In the genomic region with DNA sequence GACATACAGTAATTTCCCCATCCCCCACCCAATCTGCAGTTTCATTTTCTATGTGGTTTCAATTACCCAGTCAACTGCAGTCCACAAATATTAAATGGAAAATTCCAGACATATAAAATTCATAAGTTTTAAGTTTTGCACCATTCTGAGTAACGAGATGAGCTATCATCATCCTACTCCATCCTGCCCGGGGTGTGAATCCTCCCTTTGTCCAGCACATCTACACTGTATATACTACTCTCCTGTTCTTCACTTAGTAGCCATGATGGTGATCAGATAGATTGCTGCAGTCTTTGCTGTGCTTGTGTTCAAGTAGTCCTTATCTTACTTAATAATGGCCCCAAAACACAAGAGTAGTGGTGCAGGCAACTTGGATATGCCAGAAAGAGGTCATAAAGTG, we compare ENCODE assay signal across 22 cellular contexts. TPM values are rescaled to one million over a fixed set of nuclear protein-coding genes. Genes with fewer than 3 reads are reported as not detected.
DNase-seq lines count a peak whose midpoint lies in the region; ATAC-seq and TF ChIP-seq lines count a peak whose summit lies in the region.
"Had no signal": no experiment of that assay in that cellular context is flagged by ENCODE, and none has a peak within 500 bp of the region (broad histone marks: within the 10 kb centered on the region; RNA-seq: fewer than 3 reads in every experiment).

No MANE protein-coding gene starts in this region.

- H3K4me3 Mint-ChIP-seq in T-cell, result no peak overlapping the region
- no peak overlapping the region for H3K4me3 Mint-ChIP-seq in stimulated activated naive B cell treated with anti-CD40 and anti-IgM and Interleukin-4, amounts not matched to agents 10 μg/mL and 1 μg/mL and 100 μg/mL, for 72 hours

- H3K27me3 Mint-ChIP-seq in T-cell, result no peaks in the 10 kb centered on the region
- no peaks in the 10 kb centered on the region for H3K27me3 Mint-ChIP-seq in stimulated activated naive B cell treated with anti-CD40 and anti-IgM and Interleukin-4, amounts not matched to agents 10 μg/mL and 1 μg/mL and 100 μg/mL, for 72 hours

- TF ChIP-seq CTCF in BE2C (IDR thresholded peaks at IDR 0.05; ENCODE audit: low read depth, low read length), result no peak

- H3K4me3 ChIP-seq in BE2C (ENCODE audit: low read depth, low read length), result no peak overlapping the region
- H3K4me3 ChIP-seq: esophagus squamous epithelium, SJSA1, skin epidermis, stomach, transverse colon had no signal

- H3K4me1 ChIP-seq in BE2C, result no peaks in the 10 kb centered on the region
- H3K4me1 ChIP-seq: SJSA1, transverse colon had no signal

- H3K36me3 ChIP-seq in BE2C, result peaks cover 5% of the 10 kb centered on the region
- H3K36me3 ChIP-seq: transverse colon had no signal

- peak overlapping the region; percentile 21 to 59 for H3K27ac Mint-ChIP-seq in T-cell
- peak overlapping the region; percentile 76 to 84 for H3K27ac Mint-ChIP-seq in activated naive CD4-positive, alpha-beta T cell treated with anti-CD3 and anti-CD28 coated beads, Interleukin-2, amount 50 U/mL, for 72 hours
- H3K27ac Mint-ChIP-seq in stimulated activated naive B cell treated with anti-CD40 and anti-IgM and Interleukin-4, amounts not matched to agents 10 μg/mL and 1 μg/mL and 100 μg/mL, for 72 hours, result peak overlapping the region; percentile 63

- no peaks in the 10 kb centered on the region for H3K9me3 ChIP-seq in BE2C
- H3K9me3 ChIP-seq: esophagus squamous epithelium, SJSA1, stomach, transverse colon had no signal

- peak; percentile 11 for DNase-seq in activated naive CD4-positive, alpha-beta T cell treated with Interleukin-2 at 50 U/mL for 16 hours
- no peak for DNase-seq in activated naive CD4-positive, alpha-beta T cell treated with anti-CD3 and anti-CD28 coated beads, Interleukin-2, amount 50 U/mL, for 16 hours
- DNase-seq in T-cell, result no peak
- no peak for DNase-seq in activated naive CD4-positive, alpha-beta T cell treated with anti-CD3 and anti-CD28 coated beads, Interleukin-2, amount 50 U/mL, for 72 hours (ENCODE audit: low spot score in 2 of 2)
- DNase-seq in stimulated activated naive B cell treated with anti-CD40 and anti-IgM and Interleukin-4, amounts not matched to agents 10 μg/mL and 1 μg/mL and 100 μg/mL, for 72 hours, result no peak
- DNase-seq in BE2C, result no peak
- no peak for DNase-seq in mucosa of gallbladder (ENCODE audit: low spot score)
- DNase-seq: activated CD4-positive, alpha-beta T cell treated with anti-CD3 and anti-CD28 coated beads, Interleukin-2, amount 50 U/mL, for 48 hours; amygdala; C1 segment of cervical spinal cord; cortex of kidney; esophagus squamous epithelium; mesenchymal stem cell; NCI-H1092 treated with DMSO at 0.1 percent for 48 hours; NCI-H187 treated with DMSO at 0.1 percent for 48 hours; NCI-H526 treated with DMSO at 0.1 percent for 48 hours; stimulated activated CD4-positive, alpha-beta T cell treated with anti-CD3 and anti-CD28 coated beads, Interleukin-2, amount 100 ng/mL, for 24 hours; stomach; transverse colon had no signal

- ATAC-seq in T-cell (replicated peaks in 1 of 4) (no peak), GM18909 (IDR thresholded peaks at IDR 0.05; ENCODE audit: poor library complexity, unreplicated experiment) (no peak)
- ATAC-seq in activated naive CD4-positive, alpha-beta T cell treated with anti-CD3 and anti-CD28 coated beads, Interleukin-2, amount 50 U/mL, for 72 hours, result peak; percentile 23 to 40
- ATAC-seq in stimulated activated naive B cell treated with anti-CD40 and anti-IgM and Interleukin-4, amounts not matched to agents 10 μg/mL and 1 μg/mL and 100 μg/mL, for 72 hours (replicated peaks), result no peak

- H3K27me3 ChIP-seq in BE2C, result no peaks in the 10 kb centered on the region
- H3K27me3 ChIP-seq: esophagus squamous epithelium, SJSA1, stomach, transverse colon had no signal

- peaks cover 17% of the 10 kb centered on the region for H3K36me3 Mint-ChIP-seq in T-cell
- H3K36me3 Mint-ChIP-seq in activated naive CD4-positive, alpha-beta T cell treated with anti-CD3 and anti-CD28 coated beads, Interleukin-2, amount 50 U/mL, for 72 hours, result peaks cover 4 to 14% of the 10 kb centered on the region in 2 donors
- peaks cover 8 to 26% of the 10 kb centered on the region in 2 donors for H3K36me3 Mint-ChIP-seq in stimulated activated naive B cell treated with anti-CD40 and anti-IgM and Interleukin-4, amounts not matched to agents 10 μg/mL and 1 μg/mL and 100 μg/mL, for 72 hours

- POLR2A ChIA-PET in T-cell (lab: Charles Lee), result interaction anchor here in 1 of 2 donors (0.5 kb wide), 1 partner anchor 1614 kb away, joined by 6 read pairs; no protein-coding TSS in a partner anchor

- H3K9me3 Mint-ChIP-seq in T-cell, result no peaks in the 10 kb centered on the region
- no peaks in the 10 kb centered on the region for H3K9me3 Mint-ChIP-seq in activated naive CD4-positive, alpha-beta T cell treated with anti-CD3 and anti-CD28 coated beads, Interleukin-2, amount 50 U/mL, for 72 hours
- no peaks in the 10 kb centered on the region for H3K9me3 Mint-ChIP-seq in stimulated activated naive B cell treated with anti-CD40 and anti-IgM and Interleukin-4, amounts not matched to agents 10 μg/mL and 1 μg/mL and 100 μg/mL, for 72 hours

- peaks cover 7 to 17% (median 13%) of the 10 kb centered on the region in 3 donors for H3K4me1 Mint-ChIP-seq in T-cell
- H3K4me1 Mint-ChIP-seq in stimulated activated naive B cell treated with anti-CD40 and anti-IgM and Interleukin-4, amounts not matched to agents 10 μg/mL and 1 μg/mL and 100 μg/mL, for 72 hours, result peaks cover 10 to 13% of the 10 kb centered on the region in 2 donors

- CTCF ChIA-PET in T-cell (lab: Charles Lee), result interaction anchor here (0.5 to 8.6 kb wide), 5 partner anchors 26 to 198 kb away, joined by 3 to 200 read pairs (median 3); no protein-coding TSS in a partner anchor

RNA-seq across cellular contexts. Expression of a gene that starts 11.3 kb away (rescaled TPM):
- total RNA-seq in T-cell, result 10 to 100 TPM; 24.7 to 26.5 (median 26.0) TPM
- total RNA-seq in activated naive CD4-positive, alpha-beta T cell treated with anti-CD3 and anti-CD28 coated beads, Interleukin-2, amount 50 U/mL, for 72 hours, result 10 to 100 TPM; 74.5 to 85.5 TPM
- 9.4 TPM for polyA plus RNA-seq in BE2C (2012; ENCODE audit: insufficient read depth, insufficient read length, low read depth)
- total RNA-seq in mucosa of gallbladder, result 28.7 TPM

RNA-seq across cellular contexts. Expression of a gene that starts 45.3 kb away (rescaled TPM):
- 10 to 100 TPM; 15.0 to 30.4 (median 28.0) TPM for total RNA-seq in T-cell
- 10 to 100 TPM; 23.6 to 37.6 TPM for total RNA-seq in activated naive CD4-positive, alpha-beta T cell treated with anti-CD3 and anti-CD28 coated beads, Interleukin-2, amount 50 U/mL, for 72 hours
- polyA plus RNA-seq in BE2C (2012; ENCODE audit: insufficient read depth, insufficient read length, low read depth), result 4.5 TPM
- 25.4 TPM for total RNA-seq in mucosa of gallbladder

Comparison
In these comparisons a context has a peak if more than half of its experiments do, and no peak if none do; other contexts are left out.
1. ATAC-seq: peak in activated naive CD4-positive, alpha-beta T cell treated with anti-CD3 and anti-CD28 coated beads, Interleukin-2, amount 50 U/mL, for 72 hours (2 of 2); none in T-cell (0 of 4), stimulated activated naive B cell treated with anti-CD40 and anti-IgM and Interleukin-4, amounts not matched to agents 10 μg/mL and 1 μg/mL and 100 μg/mL, for 72 hours (0 of 2) and GM18909 (single experiment).
2. Peak in every context shown above with its lines, with median percentiles within 50 percentile points of each other: H3K27ac Mint-ChIP-seq.